In genomic region chr1:228393268-228393699, GRCh38 we compare ENCODE assay signal across 1 cellular context.
TF ChIP-seq lines count a peak whose summit lies in the region.

No MANE protein-coding gene starts in this region.

TF ChIP-seq in H1, 55 proteins besides CTCF, POLR2A, EP300 and RAD21:
- no peak for TF ChIP-seq CEBPB (IDR thresholded peaks at IDR 0.05; ENCODE audit: low read depth, low read length)
- TF ChIP-seq NANOG (IDR thresholded peaks at IDR 0.05; ENCODE audit: insufficient read depth, low read depth, low read length, poor library complexity, severe bottlenecking), result no peak
- no peak for TF ChIP-seq SIN3A (conservative IDR thresholded peaks at IDR 0.05 in 1 of 2, IDR thresholded peaks at IDR 0.05 in 1 of 2; ENCODE audit: low read depth in 1 of 2, low read length in 2 of 2)
- TF ChIP-seq TBP (IDR thresholded peaks at IDR 0.05; ENCODE audit: low read depth, low read length), result no peak
- TF ChIP-seq BACH1 (IDR thresholded peaks at IDR 0.05; ENCODE audit: low read length), result no peak
